Comparison of ENCODE assay signal across 8 cellular contexts in genomic region chr19:45769054-45769782, GRCh38. TPM values are rescaled to one million over a fixed set of nuclear protein-coding genes. Genes with fewer than 3 reads are reported as not detected.
DNase-seq lines count a peak whose midpoint lies in the region; ATAC-seq and TF ChIP-seq lines count a peak whose summit lies in the region.

TSS of gene SIX5 (minus strand) at chr19:45769252. CDS start at chr19:45768844, 408 bp downstream.

- peak within 1 kb of the TSS; percentile 76 to 88 for H3K4me3 Mint-ChIP-seq in CD14-positive monocyte
- peak within 1 kb of the TSS; percentile 81 for H3K4me3 Mint-ChIP-seq in activated CD8-positive, alpha-beta T cell treated with anti-CD3 and anti-CD28 coated beads, Interleukin-2, amount 10 ng/mL, durations not matched to agents 7 days and 5 days

- intact Hi-C loops in CD14-positive monocyte (cut with micrococcal nuclease), result no loop called here

- H3K4me1 Mint-ChIP-seq in CD14-positive monocyte, result peaks cover 22% of the 10 kb centered on the region
- peaks cover 23% of the 10 kb centered on the region for H3K4me1 Mint-ChIP-seq in activated CD8-positive, alpha-beta T cell treated with anti-CD3 and anti-CD28 coated beads, Interleukin-2, amount 10 ng/mL, durations not matched to agents 7 days and 5 days (ENCODE audit: low read depth)

- peaks cover 4 to 6% of the 10 kb centered on the region in 2 donors for H3K36me3 Mint-ChIP-seq in CD14-positive monocyte
- H3K36me3 Mint-ChIP-seq in activated CD8-positive, alpha-beta T cell treated with anti-CD3 and anti-CD28 coated beads, Interleukin-2, amount 10 ng/mL, durations not matched to agents 7 days and 5 days (ENCODE audit: low read depth), result no peaks in the 10 kb centered on the region

- CTCF ChIA-PET in activated CD8-positive, alpha-beta T cell treated with anti-CD3 and anti-CD28 coated beads, Interleukin-2, amount 10 ng/mL, durations not matched to agents 7 days and 5 days (lab: Charles Lee), result interaction anchor here (0.6 to 9.4 kb wide), 51 partner anchors 9 to 609 kb away, joined by 3 to 238 read pairs (median 5); partner anchors contain the start of genes CCDC61, DMWD, FBXO46 and FOXA3

- DNase-seq in CD14-positive monocyte (ENCODE audit: low spot score) (no peak), NCI-H82 treated with DMSO at 0.1 percent for 48 hours (lab: John Stamatoyannopoulos, UW; ENCODE audit: unreplicated experiment) (peak; percentile 89), lung microvascular endothelial cell (ENCODE audit: low read depth in 2 of 2) (peak; percentile 99 to 100)
- peak; percentile 97 for DNase-seq in activated CD8-positive, alpha-beta T cell treated with anti-CD3 and anti-CD28 coated beads, Interleukin-2, amount 10 ng/mL, durations not matched to agents 7 days and 5 days
- peak; percentile 88 for DNase-seq in effector CD4-positive, alpha-beta T cell
- peak; percentile 83 to 92 (median 89) for DNase-seq in stimulated activated CD4-positive, alpha-beta T cell treated with anti-CD3 and anti-CD28 coated beads, TNF-alpha, amount 100 ng/mL, for 4 hours (ENCODE audit: low read depth in 3 of 3)

- no peak for TF ChIP-seq CTCF in CD14-positive monocyte (IDR thresholded peaks at IDR 0.05)

- peak within 1 kb of the TSS in 2 of 7 donors; percentile 41 to 46 for H3K27ac Mint-ChIP-seq in CD14-positive monocyte
- H3K27ac Mint-ChIP-seq in activated CD8-positive, alpha-beta T cell treated with anti-CD3 and anti-CD28 coated beads, Interleukin-2, amount 10 ng/mL, durations not matched to agents 7 days and 5 days, result peak within 1 kb of the TSS; percentile 74

- peak; percentile 41 for ATAC-seq in GM19395 (IDR thresholded peaks at IDR 0.05; ENCODE audit: unreplicated experiment)
- ATAC-seq in HG03565 (IDR thresholded peaks at IDR 0.05; ENCODE audit: unreplicated experiment), result peak; percentile 49
- peak; percentile 69 for ATAC-seq in activated CD8-positive, alpha-beta T cell treated with anti-CD3 and anti-CD28 coated beads, Interleukin-2, amount 10 ng/mL, durations not matched to agents 7 days and 5 days

- POLR2A ChIA-PET in activated CD8-positive, alpha-beta T cell treated with anti-CD3 and anti-CD28 coated beads, Interleukin-2, amount 10 ng/mL, durations not matched to agents 7 days and 5 days (lab: Charles Lee), result interaction anchor here (0.6 to 1.7 kb wide), 9 partner anchors 15 to 227 kb away, joined by 3 to 8 read pairs (median 4); partner anchors contain the start of genes QPCTL and SNRPD2

- peaks cover 73 to 99% (median 83%) of the 10 kb centered on the region in 3 donors for H3K27me3 Mint-ChIP-seq in CD14-positive monocyte (ENCODE audit: low read depth in 3 of 3)
- peaks cover 25% of the 10 kb centered on the region for H3K27me3 Mint-ChIP-seq in activated CD8-positive, alpha-beta T cell treated with anti-CD3 and anti-CD28 coated beads, Interleukin-2, amount 10 ng/mL, durations not matched to agents 7 days and 5 days (ENCODE audit: low read depth)

- H3K9me3 Mint-ChIP-seq in CD14-positive monocyte, result peaks cover 0 to 20% (median 12%) of the 10 kb centered on the region in 7 donors
- no peaks in the 10 kb centered on the region for H3K9me3 Mint-ChIP-seq in activated CD8-positive, alpha-beta T cell treated with anti-CD3 and anti-CD28 coated beads, Interleukin-2, amount 10 ng/mL, durations not matched to agents 7 days and 5 days (ENCODE audit: insufficient read depth)

RNA-seq across cellular contexts. Expression of gene SIX5, which starts in this region (rescaled TPM):
- not detected for polyA plus RNA-seq in CD14-positive monocyte
- under 1 TPM; 0.53 to 0.89 TPM for total RNA-seq in activated CD8-positive, alpha-beta T cell treated with anti-CD3 and anti-CD28 coated beads, Interleukin-2, amount 10 ng/mL, durations not matched to agents 7 days and 5 days
- 3.3 and 5.0 TPM in 2 replicates for total RNA-seq in lung microvascular endothelial cell

Comparison
In these comparisons a context has a peak if more than half of its experiments do, and no peak if none do; other contexts are left out.
1. Peak in DNase-seq and ATAC-seq in activated CD8-positive, alpha-beta T cell treated with anti-CD3 and anti-CD28 coated beads, Interleukin-2, amount 10 ng/mL, durations not matched to agents 7 days and 5 days; RNA of the gene not detected or under 1 TPM.